7 cellular contexts compared by ENCODE assay signal in the genomic region with DNA sequence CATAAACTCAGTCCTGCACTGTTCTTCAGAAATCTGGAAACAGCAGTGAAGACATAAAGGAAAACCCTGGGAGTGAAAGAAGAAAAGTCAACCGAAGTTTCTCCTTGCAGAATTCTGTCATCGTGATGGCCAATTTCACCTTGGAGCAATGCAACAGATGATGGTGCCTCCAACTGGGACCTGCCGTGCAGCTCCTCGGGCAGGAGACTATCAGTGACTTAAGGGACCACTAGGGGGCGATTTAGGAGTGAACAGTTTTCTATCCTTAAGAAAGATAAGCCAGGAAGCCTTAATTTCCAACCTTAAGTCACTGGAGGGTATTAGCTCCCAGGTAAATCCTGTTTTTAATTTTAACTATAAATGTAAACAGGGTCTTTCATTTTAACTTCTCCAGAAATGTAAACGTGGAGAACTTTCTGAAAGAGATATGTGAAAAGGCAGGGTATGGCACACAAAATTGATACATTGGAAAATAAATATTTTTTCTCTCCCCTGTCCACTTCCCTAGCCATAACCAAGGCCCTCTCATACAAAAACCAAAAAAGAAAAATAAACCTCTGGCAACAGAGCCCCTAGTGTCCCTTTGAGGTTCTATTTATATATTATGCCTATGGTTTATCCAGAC.
A peak's percentile ranks its signal among the peaks of the same experiment; 100 is the strongest.
DNase-seq lines count a peak whose midpoint lies in the region; ATAC-seq, FAIRE-seq and TF ChIP-seq lines count a peak whose summit lies in the region.

No MANE protein-coding gene starts in this region.

- no peak for FAIRE-seq in urothelium cell line (lab: Jason Lieb, UNC)

- peak; percentile 75 for TF ChIP-seq CTCF in GM06990 (IDR thresholded peaks at IDR 0.05; ENCODE audit: insufficient read depth, low read length, poor library complexity, severe bottlenecking)

- H3K4me3 ChIP-seq in GM06990 (replicated peaks; ENCODE audit: low read depth, low read length): no peak overlapping the region

- no peaks in the 10 kb centered on the region for H3K36me3 ChIP-seq in GM06990 (ENCODE audit: control insufficient read depth, insufficient read depth, low read length)

- no peaks in the 10 kb centered on the region for H3K27me3 ChIP-seq in GM06990 (replicated peaks; ENCODE audit: control insufficient read depth, insufficient read depth, low read length)

- DNase-seq in GM06990 (ENCODE audit: extremely low read depth, insufficient read length) (no peak), LHCN-M2 (ENCODE audit: low read depth) (peak; percentile 62), RPMI7951 (ENCODE audit: low read depth) (peak; percentile 57), dermis microvascular lymphatic vessel endothelial cell (ENCODE audit: low read depth in 2 of 2) (peak; percentile 18 to 59), medulla oblongata (ENCODE audit: extremely low spot score) (peak; percentile 88), urothelium cell line (ENCODE audit: low spot score) (peak; percentile 60)

- peak; percentile 62 for ATAC-seq in GM21529 (IDR thresholded peaks at IDR 0.05; ENCODE audit: unreplicated experiment)
